Comparison of ENCODE assay signal across 8 cellular contexts in genomic region chr17:46771601-46772012, GRCh38. TPM values are rescaled to one million over a fixed set of nuclear protein-coding genes. Genes with fewer than 3 reads are reported as not detected.
DNase-seq lines count a peak whose midpoint lies in the region; ATAC-seq and TF ChIP-seq lines count a peak whose summit lies in the region.

No MANE protein-coding gene starts in this region.

- no peaks in the 10 kb centered on the region for H3K36me3 Mint-ChIP-seq in CD8-positive, alpha-beta T cell

- CTCF ChIA-PET in CD8-positive, alpha-beta T cell (lab: Charles Lee): no interaction called here
- CTCF ChIA-PET in HEK293 (lab: Yijun Ruan, JAX): no interaction called here

- peaks cover 31% of the 10 kb centered on the region for H3K4me1 ChIP-seq in CD8-positive, alpha-beta T cell (ENCODE audit: insufficient read depth, low read length)
- H3K4me1 ChIP-seq in HEK293 (ENCODE audit: control insufficient read depth, insufficient read depth, low read length): 0 out of 2 replicates have a peak, but pooled peaks cover 4% of the 10 kb centered on the region
- H3K4me1 ChIP-seq in left ventricle myocardium inferior: peaks cover 15% of the 10 kb centered on the region
- H3K4me1 ChIP-seq in spleen: peaks cover 5 to 42% (median 35%) of the 10 kb centered on the region in 6 donors

- H3K4me3 ChIP-seq in CD8-positive, alpha-beta T cell (ENCODE audit: low read depth, low read length): no peak overlapping the region
- H3K4me3 ChIP-seq in HEK293 (ENCODE audit: low read depth, low read length) (peak overlapping the region; percentile 58), left ventricle myocardium inferior (peak overlapping the region; percentile 75), spleen (peak overlapping the region; percentile 43 to 79 (median 53))

- H3K4me1 Mint-ChIP-seq in CD8-positive, alpha-beta T cell (ENCODE audit: low read depth): peaks cover 23% of the 10 kb centered on the region

- TF ChIP-seq CTCF in CD8-positive, alpha-beta T cell (IDR thresholded peaks at IDR 0.05): no peak
- TF ChIP-seq CTCF in HEK293 (tag by site-specific recombination; IDR thresholded peaks at IDR 0.05) (no peak), left ventricle myocardium inferior (IDR thresholded peaks at IDR 0.05; ENCODE audit: borderline replicate concordance) (no peak), spleen (IDR thresholded peaks at IDR 0.05 in 8 of 11, conservative IDR thresholded peaks at IDR 0.05 in 3 of 11) (no peak)

- H3K9me3 Mint-ChIP-seq in CD8-positive, alpha-beta T cell: no peaks in the 10 kb centered on the region

- no peak overlapping the region for H3K27ac Mint-ChIP-seq in CD8-positive, alpha-beta T cell

- POLR2A ChIA-PET in CD8-positive, alpha-beta T cell (lab: Charles Lee): no interaction called here
- POLR2A ChIA-PET in HEK293 (lab: Yijun Ruan, JAX): no interaction called here

- peaks cover 6% of the 10 kb centered on the region for H3K27me3 ChIP-seq in CD8-positive, alpha-beta T cell (ENCODE audit: insufficient read depth, low read length)
- peaks cover 26% of the 10 kb centered on the region for H3K27me3 ChIP-seq in left ventricle myocardium inferior (ENCODE audit: low read depth)
- H3K27me3 ChIP-seq in spleen (replicated peaks in 1 of 7): peaks cover 0 to 66% (median 19%) of the 10 kb centered on the region in 7 donors

- H3K4me3 Mint-ChIP-seq in CD8-positive, alpha-beta T cell: peak overlapping the region; percentile 82

- H3K27me3 Mint-ChIP-seq in CD8-positive, alpha-beta T cell (ENCODE audit: low read depth): peaks cover 37% of the 10 kb centered on the region

- ATAC-seq in CD8-positive, alpha-beta T cell: peak; percentile 41

- no peak overlapping the region for H3K27ac ChIP-seq in CD8-positive, alpha-beta T cell (ENCODE audit: low read depth, low read length)
- H3K27ac ChIP-seq in HEK293 (ENCODE audit: extremely low read depth, low read depth, low read length) (peak overlapping the region; percentile 86; the same call in 1 of the 2 replicates), left ventricle myocardium inferior (replicated peaks) (peak overlapping the region; percentile 51), spleen (peak overlapping the region in 2 of 8 donors; percentile 47 to 76)

- H3K9me3 ChIP-seq in CD8-positive, alpha-beta T cell (ENCODE audit: low read length): no peaks in the 10 kb centered on the region
- H3K9me3 ChIP-seq in HEK293 (ENCODE audit: control insufficient read depth, insufficient read depth, low read depth, low read length) (no peaks in the 10 kb centered on the region), left ventricle myocardium inferior (replicated peaks) (no peaks in the 10 kb centered on the region), spleen (no peaks in the 10 kb centered on the region)

- H3K36me3 ChIP-seq in CD8-positive, alpha-beta T cell (ENCODE audit: insufficient read depth, low read length): no peaks in the 10 kb centered on the region
- peaks cover 0 to 11% of the 10 kb centered on the region in 2 experiments; a peak in 2 of 3 replicates for H3K36me3 ChIP-seq in HEK293 (ENCODE audit: control insufficient read depth in 2 of 2, insufficient read depth in 1 of 2, low read length in 2 of 2)
- H3K36me3 ChIP-seq in left ventricle myocardium inferior: no peaks in the 10 kb centered on the region
- H3K36me3 ChIP-seq in spleen: no peaks in the 10 kb centered on the region

- DNase-seq in CD8-positive, alpha-beta T cell: no peak
- DNase-seq in UCSD-AML1 (lab: John Stamatoyannopoulos, UW; ENCODE audit: unreplicated experiment): peak; percentile 54
- no peak for DNase-seq in left ventricle myocardium inferior
- DNase-seq in spleen: no peak
- no peak for DNase-seq in foreskin melanocyte
- no peak for DNase-seq in Ammon's horn (ENCODE audit: low spot score)
- DNase-seq in cerebellar nuclear complex (lab: John Stamatoyannopoulos, UW): no peak

- 0 to 2% (median 1%) methylated on average over 10 to 80 of the region's 80 CpGs; no CpG with 5 or more reads in 1 of the 5 donors for WGBS in spleen, 5 donors

- no peak for TF ChIP-seq POLR2A in spleen (IDR thresholded peaks at IDR 0.05)

- intact Hi-C loops in CD8-positive, alpha-beta T cell (cut with DNase I, micrococcal nuclease): no loop called here
- intact Hi-C loops in left ventricle myocardium inferior (cut with micrococcal nuclease): no loop called here
- intact Hi-C loops in spleen (cut with DNase I; ENCODE audit: low total_unique reads): no loop called here

TF ChIP-seq in HEK293, 187 proteins besides CTCF, POLR2A, EP300 and RAD21:
- TF ChIP-seq ZNF529 (tag by site-specific recombination; IDR thresholded peaks at IDR 0.05; ENCODE audit: insufficient replicate concordance): no peak
- TF ChIP-seq OVOL3 (tag by site-specific recombination; IDR thresholded peaks at IDR 0.05): no peak
- no peak for TF ChIP-seq ZNF146 (tag by site-specific recombination; IDR thresholded peaks at IDR 0.05)
- TF ChIP-seq HOXC10 (CRISPR knock-in tag; IDR thresholded peaks at IDR 0.05): no peak
- TF ChIP-seq HIC1 (tag by site-specific recombination; IDR thresholded peaks at IDR 0.05): no peak
- no peak for TF ChIP-seq ZNF777 (tag by site-specific recombination; IDR thresholded peaks at IDR 0.05; ENCODE audit: borderline replicate concordance)

RNA-seq across cellular contexts. Expression of gene WNT3, which starts 46.9 kb away (rescaled TPM):
- total RNA-seq in CD8-positive, alpha-beta T cell: not detected
- 0.96 TPM for total RNA-seq in left ventricle myocardium inferior
- total RNA-seq in spleen: under 1 TPM; 0.32 to 0.94 (median 0.66) TPM
- polyA plus RNA-seq in spleen: under 1 TPM; 0.63 to 0.74 (median 0.67) TPM
